Comparison of ENCODE assay signal across 7 cellular contexts in genomic region chr17:36617773-36618172, GRCh38.
"Had no signal": no experiment of that assay in that cellular context is flagged by ENCODE, and none has a peak within 500 bp of the region (broad histone marks: within the 10 kb centered on the region; RNA-seq: fewer than 3 reads in every experiment).

No MANE protein-coding gene starts in this region.

- H3K4me3 Mint-ChIP-seq: GM23338, HFFc6, IgD-negative memory B cell had no signal

- ATAC-seq: GM23338, HCT116 had no signal

- H3K9me3 Mint-ChIP-seq: GM23338, HFFc6, IgD-negative memory B cell had no signal

- H3K27ac Mint-ChIP-seq: GM23338, HFFc6, IgD-negative memory B cell had no signal

- H3K4me1 ChIP-seq: HAP-1 had no signal

- H3K9me3 ChIP-seq: HAP-1 had no signal

- H3K4me3 ChIP-seq: GM23338, HAP-1 had no signal

- H3K36me3 ChIP-seq: HAP-1 had no signal

- DNase-seq: H7, HFFc6, KG1 had no signal
